In the genomic region with DNA sequence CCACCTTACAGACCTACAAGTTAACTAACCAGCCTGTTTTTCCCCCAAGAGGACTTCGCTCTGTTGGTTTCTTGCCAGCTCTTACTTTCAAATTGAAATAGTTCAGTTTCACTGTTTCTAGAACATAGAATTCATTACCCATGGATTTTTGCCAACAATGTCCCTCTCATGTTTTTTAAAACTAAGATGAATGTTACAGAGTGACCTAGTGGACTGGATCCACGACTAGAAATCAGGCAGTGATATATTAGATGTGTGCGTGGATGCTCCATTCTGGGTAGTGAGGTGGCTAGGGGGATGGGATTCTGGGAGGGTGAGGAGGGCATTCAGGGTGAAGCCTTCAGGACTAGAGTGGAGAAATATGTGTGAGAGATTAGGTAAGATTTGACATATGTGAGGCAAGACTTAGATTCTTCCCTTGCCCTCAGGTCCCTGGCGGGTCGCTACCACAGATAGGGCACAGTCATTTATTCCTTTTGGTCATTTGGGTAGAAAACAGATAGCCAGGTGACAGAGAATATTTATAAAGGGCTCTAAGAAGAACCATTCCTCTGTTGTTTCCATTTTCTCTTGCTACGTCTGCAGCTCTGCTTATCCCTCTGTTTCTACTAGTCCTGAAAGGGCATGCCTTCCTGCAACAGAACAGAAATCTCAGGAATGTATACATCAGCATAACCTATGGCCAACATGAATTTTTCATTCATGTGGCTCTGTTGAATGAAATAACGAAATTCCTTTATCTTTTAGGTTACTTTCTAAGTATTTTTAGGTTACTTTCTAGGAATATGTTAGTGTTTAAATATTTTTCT, we compare ENCODE assay signal across 11 cellular contexts. TPM values are rescaled to one million over a fixed set of nuclear protein-coding genes. Genes with fewer than 3 reads are reported as not detected.
A peak's percentile ranks its signal among the peaks of the same experiment; 100 is the strongest.
DNase-seq lines count a peak whose midpoint lies in the region; ATAC-seq and TF ChIP-seq lines count a peak whose summit lies in the region.
"Had no signal": no experiment of that assay in that cellular context is flagged by ENCODE, and none has a peak within 500 bp of the region (broad histone marks: within the 10 kb centered on the region; RNA-seq: fewer than 3 reads in every experiment).

No MANE protein-coding gene starts in this region.

- DNase-seq in SIG-M5 treated with dmso at 0.1 percent for 504 hours (lab: John Stamatoyannopoulos, UW; ENCODE audit: unreplicated experiment): peak; percentile 35
- DNase-seq in SIG-M5 (lab: John Stamatoyannopoulos, UW): no peak
- DNase-seq in NCI-H460 (ENCODE audit: extremely low read depth, low read depth): peak; percentile 26
- DNase-seq in fibroblast of pulmonary artery (ENCODE audit: low read depth): peak; percentile 45
- DNase-seq in upper lobe of right lung: no peak
- DNase-seq in heart left ventricle: no peak
- no peak for DNase-seq in left ventricle myocardium inferior
- DNase-seq: activated naive CD8-positive, alpha-beta T cell treated with anti-CD3 and anti-CD28 coated beads, Interleukin-2, amount 10 ng/mL, durations not matched to agents 7 days and 5 days; natural killer cell; tibial artery had no signal

- no peak overlapping the region for H3K4me3 ChIP-seq in fibroblast of pulmonary artery (replicated peaks; ENCODE audit: low read depth, low read length)
- H3K4me3 ChIP-seq in upper lobe of right lung: no peak overlapping the region
- H3K4me3 ChIP-seq in heart left ventricle: no peak overlapping the region
- no peak overlapping the region for H3K4me3 ChIP-seq in left ventricle myocardium inferior
- H3K4me3 ChIP-seq: tibial artery had no signal

- ATAC-seq in upper lobe of right lung: peak; percentile 50
- no peak for ATAC-seq in GM21737 (IDR thresholded peaks at IDR 0.05; ENCODE audit: unreplicated experiment)
- ATAC-seq in heart left ventricle: no peak
- ATAC-seq: natural killer cell had no signal

- H3K27ac ChIP-seq in upper lobe of right lung: no peak overlapping the region
- no peak overlapping the region for H3K27ac ChIP-seq in heart left ventricle
- no peak overlapping the region for H3K27ac ChIP-seq in left ventricle myocardium inferior (replicated peaks)
- H3K27ac ChIP-seq: tibial artery had no signal

- no peak for TF ChIP-seq CTCF in fibroblast of pulmonary artery (IDR thresholded peaks at IDR 0.05; ENCODE audit: low read length, missing control alignments)
- no peak for TF ChIP-seq CTCF in upper lobe of right lung (IDR thresholded peaks at IDR 0.05)
- no peak for TF ChIP-seq CTCF in heart left ventricle (IDR thresholded peaks at IDR 0.05)
- no peak for TF ChIP-seq CTCF in left ventricle myocardium inferior (IDR thresholded peaks at IDR 0.05; ENCODE audit: borderline replicate concordance)

- H3K36me3 ChIP-seq in upper lobe of right lung: no peaks in the 10 kb centered on the region
- no peaks in the 10 kb centered on the region for H3K36me3 ChIP-seq in heart left ventricle
- H3K36me3 ChIP-seq in left ventricle myocardium inferior: no peaks in the 10 kb centered on the region
- H3K36me3 ChIP-seq: tibial artery had no signal

- H3K4me1 ChIP-seq in upper lobe of right lung (peaks cover 2% of the 10 kb centered on the region), heart left ventricle (no peaks in the 10 kb centered on the region), left ventricle myocardium inferior (no peaks in the 10 kb centered on the region)

- H3K27me3 ChIP-seq in upper lobe of right lung: no peaks in the 10 kb centered on the region
- no peaks in the 10 kb centered on the region for H3K27me3 ChIP-seq in heart left ventricle
- no peaks in the 10 kb centered on the region for H3K27me3 ChIP-seq in left ventricle myocardium inferior (ENCODE audit: low read depth)
- H3K27me3 ChIP-seq: tibial artery had no signal

- intact Hi-C loops in upper lobe of right lung (cut with DNase I) (no loop called here), heart left ventricle (cut with DNase I) (no loop called here), left ventricle myocardium inferior (cut with micrococcal nuclease) (no loop called here)

- no peak for TF ChIP-seq POLR2A in heart left ventricle (IDR thresholded peaks at IDR 0.05)

- no peaks in the 10 kb centered on the region for H3K9me3 ChIP-seq in upper lobe of right lung
- no peaks in the 10 kb centered on the region for H3K9me3 ChIP-seq in heart left ventricle
- H3K9me3 ChIP-seq in left ventricle myocardium inferior (replicated peaks): no peaks in the 10 kb centered on the region
- H3K9me3 ChIP-seq: tibial artery had no signal

- WGBS in heart left ventricle, 4 donors: 73 to 84% (median 81%) methylated on average over 7 of the region's 7 CpGs

RNA-seq across cellular contexts. Expression of a gene that starts 15.4 kb away (rescaled TPM):
- 26.7 TPM in 2 replicates for total RNA-seq in NCI-H460 (2014; rRNA removed; shearing (Covaris generic))
- polyA plus RNA-seq in NCI-H460 (2014; cell fraction: nucleus; rRNA removed): 26.3 and 26.6 TPM in 2 replicates
- total RNA-seq in upper lobe of right lung (41.7 TPM), heart left ventricle (10 to 100 TPM; 18.1 to 31.9 (median 22.7) TPM), left ventricle myocardium inferior (22.1 TPM)
- 10 to 100 TPM; 15.0 to 19.7 TPM for polyA plus RNA-seq in heart left ventricle

Comparison
In these comparisons a context has a peak if more than half of its experiments do, and no peak if none do; other contexts are left out.
1. DNase-seq: peak in SIG-M5 treated with dmso at 0.1 percent for 504 hours (single experiment), NCI-H460 (single experiment) and fibroblast of pulmonary artery (single experiment); none in SIG-M5 (single experiment), upper lobe of right lung (single experiment), heart left ventricle (0 of 5) and left ventricle myocardium inferior (single experiment).